ENCODE assay signal across 20 cellular contexts in genomic region chr17:75706042-75706728, GRCh38. TPM values are rescaled to one million over a fixed set of nuclear protein-coding genes. Genes with fewer than 3 reads are reported as not detected.
DNase-seq lines count a peak whose midpoint lies in the region; FAIRE-seq and TF ChIP-seq lines count a peak whose summit lies in the region.
"Had no signal": no experiment of that assay in that cellular context is flagged by ENCODE, and none has a peak within 500 bp of the region (broad histone marks: within the 10 kb centered on the region; RNA-seq: fewer than 3 reads in every experiment).

No MANE protein-coding gene starts in this region.

- FAIRE-seq in GM12891 (lab: Jason Lieb, UNC) = no peak
- FAIRE-seq: GM19239 had no signal

- peaks cover 62% of the 10 kb centered on the region for H3K36me3 ChIP-seq in right atrium auricular region
- H3K36me3 ChIP-seq: uterus had no signal

- TF ChIP-seq CTCF in HFFc6 (IDR thresholded peaks at IDR 0.05) = peak; percentile 30; the same call in 1 of the 2 replicates
- TF ChIP-seq CTCF in MCF 10A (IDR thresholded peaks at IDR 0.05; ENCODE audit: unreplicated experiment) = no peak
- no peak for TF ChIP-seq CTCF in right atrium auricular region (IDR thresholded peaks at IDR 0.05)

- POLR2A ChIA-PET in MCF 10A (lab: Yijun Ruan, JAX) = interaction anchor here (0.5 to 3.0 kb wide), 12 partner anchors 12 to 655 kb away, joined by 3 to 36 read pairs (median 6); partner anchors contain the start of genes RECQL5 and SAP30BP

- no peak overlapping the region for H3K4me3 ChIP-seq in right atrium auricular region
- H3K4me3 ChIP-seq: uterus had no signal

- BruUV-seq in MCF 10A (replicated peaks; lab: Mats Ljungman, UMichigan) = TSS peak; percentile 38

- H3K27me3 Mint-ChIP-seq in HFFc6 (ENCODE audit: insufficient read depth) (peaks cover 6% of the 10 kb centered on the region), MCF 10A (ENCODE audit: insufficient read depth, unreplicated experiment) (no peaks in the 10 kb centered on the region)

- H3K4me1 Mint-ChIP-seq in HFFc6 (ENCODE audit: low read depth) = peaks cover 23% of the 10 kb centered on the region
- H3K4me1 Mint-ChIP-seq in MCF 10A (ENCODE audit: insufficient read depth, unreplicated experiment) = peaks cover 22% of the 10 kb centered on the region
- H3K4me1 Mint-ChIP-seq: H9 had no signal

- no peaks in the 10 kb centered on the region for H3K9me3 ChIP-seq in right atrium auricular region
- H3K9me3 ChIP-seq: SK-N-SH, uterus had no signal

- peaks cover 51% of the 10 kb centered on the region for H3K36me3 Mint-ChIP-seq in HFFc6 (ENCODE audit: low read depth)
- H3K36me3 Mint-ChIP-seq in MCF 10A (ENCODE audit: insufficient read depth, unreplicated experiment) = peaks cover 56% of the 10 kb centered on the region

- H3K27ac Mint-ChIP-seq in HFFc6 = no peak overlapping the region
- H3K27ac Mint-ChIP-seq in MCF 10A (ENCODE audit: low read depth, unreplicated experiment) = peak overlapping the region; percentile 84

- H3K4me3 Mint-ChIP-seq in HFFc6 = no peak overlapping the region
- no peak overlapping the region for H3K4me3 Mint-ChIP-seq in MCF 10A (ENCODE audit: unreplicated experiment)
- H3K4me3 Mint-ChIP-seq: H9 had no signal

- no peak for TF ChIP-seq POLR2A in GM12891 (IDR thresholded peaks at IDR 0.05; ENCODE audit: low read depth, low read length)

- peak overlapping the region; percentile 79 to 84 for H3K27ac ChIP-seq in right atrium auricular region
- H3K27ac ChIP-seq in substantia nigra (ENCODE audit: low read depth, low read length, poor library complexity, severe bottlenecking) = peak overlapping the region; percentile 83

- no peaks in the 10 kb centered on the region for H3K27me3 ChIP-seq in right atrium auricular region
- H3K27me3 ChIP-seq: uterus had no signal

- no peak for DNase-seq in HFFc6
- DNase-seq in MCF 10A (ENCODE audit: unreplicated experiment) = no peak
- DNase-seq in right atrium auricular region (ENCODE audit: low spot score) = no peak
- no peak for DNase-seq in substantia nigra (lab: John Stamatoyannopoulos, UW)
- no peak for DNase-seq in GM12891 (ENCODE audit: insufficient read length, low spot score)
- no peak for DNase-seq in SHP77 (lab: John Stamatoyannopoulos, UW)
- DNase-seq in SHP77 treated with DMSO at 0.1 percent for 48 hours (lab: John Stamatoyannopoulos, UW) = no peak
- DNase-seq: activated CD4-positive, alpha-beta T cell treated with anti-CD3 and anti-CD28 coated beads for 48 hours; activated CD8-positive, alpha-beta memory T cell treated with anti-CD3 and anti-CD28 coated beads, Interleukin-2, amount 50 U/mL, for 4 hours; activated effector memory CD4-positive, alpha-beta T cell treated with Interleukin-2 at 50 U/mL for 16 hours; cerebellar nuclear complex; COR-L47; H9; KG1; NCI-H2081 treated with DMSO at 0.1 percent for 48 hours; NCI-H510A treated with DMSO at 0.1 percent for 48 hours; SK-N-SH; stimulated activated CD4-positive, alpha-beta T cell treated with anti-CD3 and anti-CD28 coated beads, Interleukin-2, amount 100 ng/mL, for 24 hours had no signal

- no peaks in the 10 kb centered on the region for H3K9me3 Mint-ChIP-seq in HFFc6
- no peaks in the 10 kb centered on the region for H3K9me3 Mint-ChIP-seq in MCF 10A (ENCODE audit: unreplicated experiment)
- H3K9me3 Mint-ChIP-seq: H9 had no signal

- H3K4me1 ChIP-seq in right atrium auricular region = peaks cover 0 to 63% of the 10 kb centered on the region in 2 donors
- H3K4me1 ChIP-seq: uterus had no signal

- intact Hi-C loops in MCF 10A (cut with micrococcal nuclease) = no loop called here

- CTCF ChIA-PET in MCF 10A (lab: Yijun Ruan, JAX) = interaction anchor here (0.9 to 1.9 kb wide), 4 partner anchors 12 to 31 kb away, joined by 3 to 12 read pairs (median 6); no protein-coding TSS in a partner anchor

TF ChIP-seq in GM12891, 5 proteins besides CTCF, POLR2A, EP300 and RAD21:
- TF ChIP-seq POU2F2 (IDR thresholded peaks at IDR 0.05; ENCODE audit: low read depth, low read length) (no peak), PAX5 (IDR thresholded peaks at IDR 0.05; ENCODE audit: insufficient read depth, low read length, severe bottlenecking) (no peak), SPI1 (IDR thresholded peaks at IDR 0.05; ENCODE audit: low read depth, low read length) (no peak), TAF1 (IDR thresholded peaks at IDR 0.05; ENCODE audit: low read depth, low read length) (no peak), POLR2AphosphoS5 (IDR thresholded peaks at IDR 0.05; ENCODE audit: low read depth, low read length) (no peak)

RNA-seq across cellular contexts. Expression of gene ITGB4, which starts 15.1 kb away (rescaled TPM):
- 1 to 10 TPM in 1 of 6 experiments, under 1 TPM in 4, not detected in 1; 0.28 to 1.0 (median 0.76) TPM for total RNA-seq in HFFc6 (2021; fragmentation: NEBNext Ultra II Directional; extraction: Animal tissue kit (Norgen Biotek cat#: 25700))
- total RNA-seq in MCF 10A (2022) (727 and 1,054 TPM in 2 replicates), right atrium auricular region (10 to 100 TPM; 11.1 to 37.5 TPM)
- polyA plus RNA-seq in GM12891 (2012; ENCODE audit: low read depth, missing spikeins) = 1.2 TPM

RNA-seq across cellular contexts. Expression of gene SAP30BP, which starts 39.0 kb away (rescaled TPM):
- 10 to 100 TPM; 68.4 to 81.5 (median 71.4) TPM for total RNA-seq in HFFc6 (2021; fragmentation: NEBNext Ultra II Directional; extraction: Animal tissue kit (Norgen Biotek cat#: 25700))
- 108 and 123 TPM in 2 replicates for total RNA-seq in MCF 10A (2022)
- total RNA-seq in right atrium auricular region = 10 to 100 TPM; 28.5 to 44.6 TPM
- polyA plus RNA-seq in GM12891 (2012; ENCODE audit: low read depth, missing spikeins) = 58.8 TPM

RNA-seq across cellular contexts. Expression of gene RECQL5, which starts 39.2 kb away (rescaled TPM):
- total RNA-seq in HFFc6 (2021; fragmentation: NEBNext Ultra II Directional; extraction: Animal tissue kit (Norgen Biotek cat#: 25700)) = 10 to 100 TPM; 18.7 to 22.6 (median 21.2) TPM
- total RNA-seq in MCF 10A (2022) (36.3 and 47.9 TPM in 2 replicates), right atrium auricular region (1 to 10 TPM; 6.2 to 7.1 TPM)
- polyA plus RNA-seq in GM12891 (2012; ENCODE audit: low read depth, missing spikeins) = 20.1 TPM

RNA-seq across cellular contexts. Expression of gene GALK1, which starts 58.8 kb away (rescaled TPM):
- total RNA-seq in HFFc6 (2021; fragmentation: NEBNext Ultra II Directional; extraction: Animal tissue kit (Norgen Biotek cat#: 25700)) = 10 to 100 TPM; 33.8 to 43.2 (median 37.7) TPM
- total RNA-seq in MCF 10A (2022) (8.7 and 9.8 TPM in 2 replicates), right atrium auricular region (10 to 100 TPM; 19.6 to 21.0 TPM)
- 18.8 TPM for polyA plus RNA-seq in GM12891 (2012; ENCODE audit: low read depth, missing spikeins)

Comparison
In these comparisons a context has a peak if more than half of its experiments do, and no peak if none do; other contexts are left out.
1. RNA of gene ITGB4, which starts 15.1 kb away (total RNA-seq): 727 to 1,054 TPM in MCF 10A; 11.1 to 37.5 TPM in right atrium auricular region and 0.28 to 1.0 TPM in HFFc6; every median in the first group is over 10 times any median in the second.